In the genomic region with DNA sequence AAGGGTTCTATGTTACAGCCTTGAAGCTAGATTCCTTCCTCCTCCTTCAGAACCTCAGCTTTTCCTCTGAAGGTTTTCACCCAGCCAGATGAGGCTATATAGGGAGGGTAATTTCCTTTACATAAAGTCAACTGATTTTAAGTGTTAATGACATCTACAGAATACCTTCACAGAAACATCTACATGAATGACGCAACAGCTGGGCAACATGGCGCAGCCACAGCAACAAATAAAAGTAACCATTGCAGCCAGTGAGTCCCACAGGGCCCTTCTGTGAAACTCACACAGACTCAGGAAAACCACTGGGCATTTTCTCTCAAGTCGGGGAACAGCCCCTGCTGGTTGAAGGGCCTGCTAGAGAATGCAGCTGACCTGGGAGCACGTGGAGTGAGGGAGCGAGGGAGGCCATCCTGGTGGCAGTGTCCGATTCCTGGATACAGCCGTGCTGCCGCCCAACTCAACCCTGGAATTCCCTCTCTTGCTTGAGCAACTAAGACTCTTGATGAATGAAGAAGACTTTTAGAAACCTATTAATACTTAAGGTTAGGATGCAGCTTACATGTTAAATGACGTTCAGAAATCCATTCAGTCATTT, we compare ENCODE assay signal across 29 cellular contexts.
"Had no signal": no experiment of that assay in that cellular context is flagged by ENCODE, and none has a peak within 500 bp of the region (broad histone marks: within the 10 kb centered on the region; RNA-seq: fewer than 3 reads in every experiment).

No MANE protein-coding gene starts in this region.

- H3K9me3 ChIP-seq: suprapubic skin, testis, thoracic aorta, thyroid gland, tibial artery, transverse colon, upper lobe of left lung, upper lobe of right lung, uterus, vagina had no signal

- H3K4me1 Mint-ChIP-seq: stimulated activated effector memory CD8-positive, alpha-beta T cell treated with anti-CD3 and anti-CD28 coated beads, Interleukin-12 subunit alpha, Interleukin-12 subunit beta, amount 100 ng/mL, for 72 hours; stimulated activated memory B cell treated with anti-CD40 and anti-IgM and Interleukin-4, amounts not matched to agents 10 μg/mL and 1 μg/mL and 100 μg/mL, for 72 hours; stimulated activated naive B cell treated with anti-CD40 and anti-IgM and Interleukin-4, amounts not matched to agents 10 μg/mL and 1 μg/mL and 100 μg/mL, for 72 hours; stimulated activated naive CD8-positive, alpha-beta T cell treated with anti-CD3 and anti-CD28 coated beads, Interleukin-15, amount 100 ng/mL, for 72 hours had no signal

- H3K4me1 ChIP-seq: stomach, suprapubic skin, testis, thyroid gland, tibial artery, tibial nerve, transverse colon, upper lobe of left lung, upper lobe of right lung, uterus, vagina had no signal

- H3K4me3 Mint-ChIP-seq: stimulated activated effector memory CD8-positive, alpha-beta T cell treated with anti-CD3 and anti-CD28 coated beads, Interleukin-12 subunit alpha, Interleukin-12 subunit beta, amount 100 ng/mL, for 72 hours; stimulated activated memory B cell treated with anti-CD40 and anti-IgM and Interleukin-4, amounts not matched to agents 10 μg/mL and 1 μg/mL and 100 μg/mL, for 72 hours; stimulated activated naive B cell treated with anti-CD40 and anti-IgM and Interleukin-4, amounts not matched to agents 10 μg/mL and 1 μg/mL and 100 μg/mL, for 72 hours; stimulated activated naive CD8-positive, alpha-beta T cell treated with anti-CD3 and anti-CD28 coated beads, Interleukin-15, amount 100 ng/mL, for 72 hours; stimulated activated naive CD8-positive, alpha-beta T cell treated with anti-CD3 and anti-CD28 coated beads, Interleukin-15, Interleukin-2, amounts not matched to agents 100 ng/mL and 50 ng/mL, for 24 hours; type B pancreatic cell had no signal

- H3K36me3 ChIP-seq: stomach, suprapubic skin, thoracic aorta, thyroid gland, tibial artery, tibial nerve, transverse colon, upper lobe of left lung, upper lobe of right lung, uterus, vagina had no signal

- H3K27ac Mint-ChIP-seq: stimulated activated effector memory CD8-positive, alpha-beta T cell treated with anti-CD3 and anti-CD28 coated beads, Interleukin-12 subunit alpha, Interleukin-12 subunit beta, amount 100 ng/mL, for 72 hours; stimulated activated memory B cell treated with anti-CD40 and anti-IgM and Interleukin-4, amounts not matched to agents 10 μg/mL and 1 μg/mL and 100 μg/mL, for 72 hours; stimulated activated naive B cell treated with anti-CD40 and anti-IgM and Interleukin-4, amounts not matched to agents 10 μg/mL and 1 μg/mL and 100 μg/mL, for 72 hours; stimulated activated naive CD8-positive, alpha-beta T cell treated with anti-CD3 and anti-CD28 coated beads, Interleukin-15, amount 100 ng/mL, for 72 hours; stimulated activated naive CD8-positive, alpha-beta T cell treated with anti-CD3 and anti-CD28 coated beads, Interleukin-15, Interleukin-2, amounts not matched to agents 100 ng/mL and 50 ng/mL, for 24 hours; type B pancreatic cell had no signal

- H3K27ac ChIP-seq: stomach, suprapubic skin, testis, thoracic aorta, thyroid gland, tibial artery, tibial nerve, transverse colon, upper lobe of left lung, upper lobe of right lung, uterus, vagina had no signal

- ATAC-seq: stimulated activated effector memory CD8-positive, alpha-beta T cell treated with anti-CD3 and anti-CD28 coated beads, Interleukin-12 subunit alpha, Interleukin-12 subunit beta, amount 100 ng/mL, for 72 hours; stimulated activated memory B cell treated with anti-CD40 and anti-IgM and Interleukin-4, amounts not matched to agents 10 μg/mL and 1 μg/mL and 100 μg/mL, for 72 hours; stimulated activated naive B cell treated with anti-CD40 and anti-IgM and Interleukin-4, amounts not matched to agents 10 μg/mL and 1 μg/mL and 100 μg/mL, for 72 hours; stimulated activated naive CD8-positive, alpha-beta T cell treated with anti-CD3 and anti-CD28 coated beads, Interleukin-15, amount 100 ng/mL, for 72 hours; stimulated activated naive CD8-positive, alpha-beta T cell treated with anti-CD3 and anti-CD28 coated beads, Interleukin-15, Interleukin-2, amounts not matched to agents 100 U/mL and 50 U/mL, for 24 hours; upper lobe of right lung had no signal

- H3K27me3 ChIP-seq: stomach, suprapubic skin, testis, thyroid gland, tibial artery, tibial nerve, transverse colon, upper lobe of left lung, upper lobe of right lung, uterus, vagina had no signal

- H3K4me3 ChIP-seq: stomach, suprapubic skin, testis, thoracic aorta, thyroid gland, tibial artery, tibial nerve, transverse colon, upper lobe of left lung, upper lobe of right lung, uterus, vagina had no signal

- H3K36me3 Mint-ChIP-seq: stimulated activated effector memory CD8-positive, alpha-beta T cell treated with anti-CD3 and anti-CD28 coated beads, Interleukin-12 subunit alpha, Interleukin-12 subunit beta, amount 100 ng/mL, for 72 hours; stimulated activated memory B cell treated with anti-CD40 and anti-IgM and Interleukin-4, amounts not matched to agents 10 μg/mL and 1 μg/mL and 100 μg/mL, for 72 hours; stimulated activated naive B cell treated with anti-CD40 and anti-IgM and Interleukin-4, amounts not matched to agents 10 μg/mL and 1 μg/mL and 100 μg/mL, for 72 hours had no signal

- DNase-seq: stimulated activated CD4-positive, alpha-beta T cell treated with anti-CD3 and anti-CD28 coated beads, Interleukin-2, amount 100 ng/mL, for 48 hours; stimulated activated CD4-positive, alpha-beta T cell treated with anti-CD3 and anti-CD28 coated beads, Interleukin-4, amount 100 ng/mL, for 1 hour; stimulated activated CD4-positive, alpha-beta T cell treated with anti-CD3 and anti-CD28 coated beads, Interleukin-4, amount 100 ng/mL, for 24 hours; stimulated activated CD4-positive, alpha-beta T cell treated with anti-CD3 and anti-CD28 coated beads, Interleukin-4, amount 100 ng/mL, for 4 hours; stimulated activated CD8-positive, alpha-beta memory T cell treated with anti-CD3 and anti-CD28 coated beads, Interleukin-4, amount 100 ng/mL, for 48 hours; stimulated activated naive B cell treated with anti-CD40 and anti-IgM and Interleukin-4, amounts not matched to agents 10 μg/mL and 1 μg/mL and 100 μg/mL, for 72 hours; stimulated activated naive CD4-positive, alpha-beta T cell; stimulated activated naive CD4-positive, alpha-beta T cell treated with Interleukin-2 at 50 U/mL for 16 hours; stimulated activated naive CD8-positive, alpha-beta T cell treated with anti-CD3 and anti-CD28 coated beads, Interleukin-15, amount 100 ng/mL, for 72 hours; stimulated activated naive CD8-positive, alpha-beta T cell treated with anti-CD3 and anti-CD28 coated beads, Interleukin-15, Interleukin-2, amounts not matched to agents 100 U/mL and 50 U/mL, for 24 hours; stomach; substantia nigra; testis; thyroid gland; tibial artery; transverse colon; trophoblast cell; upper lobe of left lung; upper lobe of right lung; uterus had no signal

- H3K27me3 Mint-ChIP-seq: stimulated activated naive B cell treated with anti-CD40 and anti-IgM and Interleukin-4, amounts not matched to agents 10 μg/mL and 1 μg/mL and 100 μg/mL, for 72 hours; stimulated activated naive CD8-positive, alpha-beta T cell treated with anti-CD3 and anti-CD28 coated beads, Interleukin-15, Interleukin-2, amounts not matched to agents 100 ng/mL and 50 ng/mL, for 24 hours had no signal

- FAIRE-seq: urothelium cell line had no signal

- H3K9me3 Mint-ChIP-seq: stimulated activated effector memory CD8-positive, alpha-beta T cell treated with anti-CD3 and anti-CD28 coated beads, Interleukin-12 subunit alpha, Interleukin-12 subunit beta, amount 100 ng/mL, for 72 hours; stimulated activated memory B cell treated with anti-CD40 and anti-IgM and Interleukin-4, amounts not matched to agents 10 μg/mL and 1 μg/mL and 100 μg/mL, for 72 hours; type B pancreatic cell had no signal
